In genomic region chr12:99195474-99195873, GRCh38 we compare ENCODE assay signal across 16 cellular contexts.
DNase-seq lines count a peak whose midpoint lies in the region; ATAC-seq and TF ChIP-seq lines count a peak whose summit lies in the region.
"Had no signal": no experiment of that assay in that cellular context is flagged by ENCODE, and none has a peak within 500 bp of the region (broad histone marks: within the 10 kb centered on the region; RNA-seq: fewer than 3 reads in every experiment).

No MANE protein-coding gene starts in this region.

- H3K4me3 ChIP-seq in DND-41 (ENCODE audit: low read depth in 1 of 2, low read length in 2 of 2) (no peak overlapping the region), Karpas-422 (ENCODE audit: low read length) (no peak overlapping the region), neuronal stem cell (ENCODE audit: low read length in 2 of 2) (no peak overlapping the region), MG63 (no peak overlapping the region)
- H3K4me3 ChIP-seq: K562, PC-9 had no signal

- DNase-seq in DND-41 = no peak
- peak; percentile 36 for DNase-seq in Karpas-422
- DNase-seq in iPS DF 19.7 (ENCODE audit: low read depth, low spot score) = peak; percentile 54
- peak; percentile 8 for DNase-seq in neuronal stem cell (ENCODE audit: low spot score)
- no peak for DNase-seq in DMS53 (lab: John Stamatoyannopoulos, UW)
- DNase-seq in MG63 = no peak
- DNase-seq: C1 segment of cervical spinal cord, DMS79, NCI-H187, NCI-H2227 treated with DMSO at 0.1 percent for 48 hours, NCI-H524, NCI-H82, PC-9 had no signal

- no peaks in the 10 kb centered on the region for H4K20me1 ChIP-seq in DND-41 (ENCODE audit: insufficient read depth, low read length)
- H4K20me1 ChIP-seq in Karpas-422 (ENCODE audit: insufficient read depth, low read depth, low read length) = no peaks in the 10 kb centered on the region

- H3K9ac ChIP-seq in DND-41 (ENCODE audit: low read depth, low read length) = no peak overlapping the region
- H3K9ac ChIP-seq in Karpas-422 (ENCODE audit: low read length) = no peak overlapping the region
- no peak overlapping the region for H3K9ac ChIP-seq in neuronal stem cell (ENCODE audit: low read depth, low read length, poor library complexity)

- H4K8ac ChIP-seq in neuronal stem cell (ENCODE audit: low read depth, low read length) = no peak overlapping the region

- TF ChIP-seq CTCF in DND-41 (IDR thresholded peaks at IDR 0.05; ENCODE audit: borderline replicate concordance, extremely low read depth, low read length, poor library complexity, severe bottlenecking) = no peak

- H3K79me2 ChIP-seq in DND-41 (ENCODE audit: insufficient read depth, low read length) (no peaks in the 10 kb centered on the region), Karpas-422 (ENCODE audit: low read length) (no peaks in the 10 kb centered on the region)

- H3K27me3 ChIP-seq in DND-41 (ENCODE audit: insufficient read depth, low read length, poor library complexity) = no peaks in the 10 kb centered on the region
- 0 out of 2 replicates have a peak, but pooled peaks cover 3% of the 10 kb centered on the region for H3K27me3 ChIP-seq in Karpas-422 (ENCODE audit: low read length)
- no peaks in the 10 kb centered on the region for H3K27me3 ChIP-seq in neuronal stem cell (ENCODE audit: control insufficient read depth in 3 of 3, insufficient read depth in 3 of 3, low read depth in 1 of 3, low read length in 3 of 3)
- no peaks in the 10 kb centered on the region for H3K27me3 ChIP-seq in MG63

- H2BK5ac ChIP-seq in neuronal stem cell (ENCODE audit: low read length) = no peak overlapping the region

- no peak overlapping the region for H3K14ac ChIP-seq in neuronal stem cell (ENCODE audit: low read length)

- no peak overlapping the region for H4K91ac ChIP-seq in neuronal stem cell (ENCODE audit: low read depth, low read length, poor library complexity)

- H3K23ac ChIP-seq in neuronal stem cell (ENCODE audit: low read depth, low read length, poor library complexity) = no peak overlapping the region

- no peak overlapping the region for H2BK120ac ChIP-seq in neuronal stem cell (ENCODE audit: low read depth, low read length)

- no peak overlapping the region for H3K4me2 ChIP-seq in DND-41 (ENCODE audit: insufficient read depth, low read length)
- H3K4me2 ChIP-seq in Karpas-422 (ENCODE audit: low read depth, low read length, poor library complexity, severe bottlenecking) = no peak overlapping the region
- H3K4me2 ChIP-seq in neuronal stem cell (ENCODE audit: insufficient read depth, low read length, poor library complexity, severe bottlenecking) = no peak overlapping the region
- H3K4me2 ChIP-seq: PC-9 had no signal

- H3K9me3 ChIP-seq in DND-41 (ENCODE audit: insufficient read depth, low read length, severe bottlenecking) (no peaks in the 10 kb centered on the region), Karpas-422 (ENCODE audit: low read length) (no peaks in the 10 kb centered on the region), neuronal stem cell (replicated peaks in 1 of 2; ENCODE audit: control insufficient read depth in 2 of 2, insufficient read depth in 1 of 2, low read depth in 1 of 2, low read length in 2 of 2) (peaks cover 2 to 12% of the 10 kb centered on the region in 2 donors), MG63 (no peaks in the 10 kb centered on the region)

- WGBS in neuronal stem cell (ENCODE audit: extremely low coverage in 2 of 2, insufficient read length in 2 of 2, insufficient replicate concordance in 1 of 2), 2 donors = no CpG with 5 or more reads among the region's 1 CpG

- H3K27ac ChIP-seq in DND-41 (ENCODE audit: low read length) (no peak overlapping the region), Karpas-422 (ENCODE audit: low read length) (no peak overlapping the region), neuronal stem cell (replicated peaks; ENCODE audit: low read length) (peak overlapping the region; percentile 53)
- H3K27ac ChIP-seq: PC-9, RWPE1 had no signal

- H3K4me1 ChIP-seq in DND-41 (ENCODE audit: insufficient read depth, low read length) (peaks cover 8% of the 10 kb centered on the region; the same call in 1 of the 2 replicates), Karpas-422 (ENCODE audit: low read length) (peaks cover 3% of the 10 kb centered on the region; the same call in 1 of the 2 replicates), neuronal stem cell (ENCODE audit: control insufficient read depth in 2 of 2, insufficient read depth in 1 of 2, low read depth in 1 of 2, low read length in 2 of 2) (peaks cover 0 to 8% of the 10 kb centered on the region in 2 donors)

- H2AFZ ChIP-seq in DND-41 (ENCODE audit: low read depth, low read length) = no peak overlapping the region
- no peak overlapping the region for H2AFZ ChIP-seq in Karpas-422 (ENCODE audit: low read length)
- no peak overlapping the region for H2AFZ ChIP-seq in neuronal stem cell (ENCODE audit: low read length)
- H2AFZ ChIP-seq: PC-9 had no signal

- H2AK5ac ChIP-seq in neuronal stem cell (ENCODE audit: low read depth, low read length) = no peak overlapping the region

- no peak overlapping the region for H2BK15ac ChIP-seq in neuronal stem cell (ENCODE audit: low read length)

- H3K79me1 ChIP-seq in neuronal stem cell (ENCODE audit: low read depth, low read length) = no peaks in the 10 kb centered on the region

- no peak overlapping the region for H3K18ac ChIP-seq in neuronal stem cell (ENCODE audit: low read length)

- H3K36me3 ChIP-seq in DND-41 (ENCODE audit: insufficient read depth, low read length) (no peaks in the 10 kb centered on the region), Karpas-422 (ENCODE audit: insufficient read depth, low read length) (no peaks in the 10 kb centered on the region), neuronal stem cell (replicated peaks in 1 of 2; ENCODE audit: control insufficient read depth in 2 of 2, insufficient read depth in 2 of 2, low read length in 2 of 2) (no peaks in the 10 kb centered on the region), MG63 (no peaks in the 10 kb centered on the region)

- H3K4ac ChIP-seq in neuronal stem cell (ENCODE audit: low read length) = no peak overlapping the region

- 0 out of 2 replicates have a peak, but pooled peaks cover 4% of the 10 kb centered on the region for H3K9me2 ChIP-seq in Karpas-422 (replicated peaks; ENCODE audit: insufficient read depth, low read length)

- ATAC-seq in DND-41 (ENCODE audit: insufficient read depth, low read depth) (peak; percentile 79), GM21447 (IDR thresholded peaks at IDR 0.05; ENCODE audit: unreplicated experiment) (no peak)
- ATAC-seq: K562 had no signal

- no peak overlapping the region for H2BK12ac ChIP-seq in neuronal stem cell (ENCODE audit: low read length)

Comparison
In these comparisons a context has a peak if more than half of its experiments do, and no peak if none do; other contexts are left out.
1. DNase-seq: peak in Karpas-422 (single experiment), iPS DF 19.7 (single experiment) and neuronal stem cell (single experiment); none in DND-41 (single experiment), DMS53 (single experiment) and MG63 (single experiment).